In the genomic region with DNA sequence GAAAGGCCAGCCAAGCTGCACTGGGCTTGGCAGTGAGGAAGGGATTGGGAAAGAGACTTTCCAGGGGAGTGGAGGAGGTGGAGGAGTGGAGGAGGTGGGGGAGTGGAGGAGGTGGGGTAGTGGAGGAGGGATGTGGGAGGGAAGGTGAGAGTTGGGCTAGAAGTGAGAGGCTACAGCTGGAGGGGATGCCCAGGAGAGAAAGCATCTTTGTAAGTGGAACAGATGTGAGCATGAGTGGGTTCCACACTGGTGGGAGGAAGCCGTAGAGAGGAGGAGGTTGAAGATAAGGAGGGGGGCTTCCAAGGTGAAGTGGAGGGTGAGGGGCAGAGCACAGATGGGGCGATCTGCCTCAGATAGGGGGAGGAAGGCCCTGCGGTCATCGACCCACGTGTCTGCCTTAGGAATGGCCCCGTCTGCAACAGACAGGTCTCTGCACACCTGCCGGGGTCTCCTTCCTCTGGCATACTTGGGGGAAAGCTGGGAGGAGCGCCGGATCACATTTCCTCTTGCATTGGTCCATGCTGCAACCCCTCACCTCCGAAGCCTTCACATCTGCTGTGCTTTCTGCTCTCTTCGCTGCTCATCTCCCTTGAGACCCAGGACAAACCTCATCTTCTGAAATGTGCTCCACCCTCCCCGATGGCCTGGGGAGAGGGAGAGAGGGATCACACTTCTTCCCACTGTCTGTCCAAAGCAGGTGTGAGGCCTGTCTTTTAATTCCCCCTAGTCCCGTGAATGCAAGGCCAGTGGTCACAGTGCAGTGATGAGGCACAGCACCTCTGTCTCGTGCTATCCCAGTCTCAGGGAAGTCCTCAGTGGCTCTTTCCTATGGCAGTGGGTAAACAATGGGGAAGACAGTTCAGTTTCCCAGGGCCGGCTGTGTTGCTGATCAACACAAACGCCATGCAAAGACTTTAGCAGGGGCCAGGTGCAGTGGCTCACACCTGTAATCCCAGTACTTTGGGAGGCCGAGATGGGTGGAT, we compare ENCODE assay signal across 12 cellular contexts. TPM values are rescaled to one million over a fixed set of nuclear protein-coding genes. Genes with fewer than 3 reads are reported as not detected.
A peak's percentile ranks its signal among the peaks of the same experiment; 100 is the strongest.
DNase-seq lines count a peak whose midpoint lies in the region; ATAC-seq, FAIRE-seq and TF ChIP-seq lines count a peak whose summit lies in the region.
"Had no signal": no experiment of that assay in that cellular context is flagged by ENCODE, and none has a peak within 500 bp of the region (broad histone marks: within the 10 kb centered on the region; RNA-seq: fewer than 3 reads in every experiment).

No MANE protein-coding gene starts in this region.

- H3K36me3 Mint-ChIP-seq in activated naive CD8-positive, alpha-beta T cell, result no peaks in the 10 kb centered on the region
- H3K36me3 Mint-ChIP-seq: brain had no signal

- peak; percentile 34 for DNase-seq in COLO668 (lab: John Stamatoyannopoulos, UW; ENCODE audit: unreplicated experiment)
- no peak for DNase-seq in GM18507 (ENCODE audit: extremely low spot score, insufficient read length, low read depth)
- DNase-seq in mucosa of descending colon, result no peak
- no peak for DNase-seq in activated CD4-positive, CD25-positive, alpha-beta regulatory T cell treated with anti-CD3 and anti-CD28 coated beads, Interleukin-2, amount 50 U/mL, for 72 hours
- DNase-seq: NCI-H1092 had no signal

- no peak overlapping the region for H3K4me3 Mint-ChIP-seq in activated naive CD8-positive, alpha-beta T cell
- H3K4me3 Mint-ChIP-seq: brain had no signal

- no peak overlapping the region for H3K4me3 ChIP-seq in mucosa of descending colon
- H3K4me3 ChIP-seq: skin epidermis, thoracic aorta had no signal

- H3K36me3 ChIP-seq in mucosa of descending colon (ENCODE audit: low read depth), result no peaks in the 10 kb centered on the region
- H3K36me3 ChIP-seq: thoracic aorta had no signal

- FAIRE-seq in GM18507 (lab: Jason Lieb, UNC), result peak; percentile 31
- FAIRE-seq: TTC549 had no signal

- ATAC-seq in mucosa of descending colon (peak; percentile 55), HG03139 (IDR thresholded peaks at IDR 0.05; ENCODE audit: unreplicated experiment) (no peak), HG03521 (IDR thresholded peaks at IDR 0.05; ENCODE audit: unreplicated experiment) (no peak)

- TF ChIP-seq CTCF in mucosa of descending colon (IDR thresholded peaks at IDR 0.05), result no peak

- no peaks in the 10 kb centered on the region for H3K4me1 ChIP-seq in mucosa of descending colon (ENCODE audit: low read depth)

- peaks cover 33% of the 10 kb centered on the region for H3K4me1 Mint-ChIP-seq in activated naive CD8-positive, alpha-beta T cell (ENCODE audit: low read depth)

- no peaks in the 10 kb centered on the region for H3K9me3 Mint-ChIP-seq in activated naive CD8-positive, alpha-beta T cell (ENCODE audit: low read depth)

- H3K27me3 Mint-ChIP-seq in activated naive CD8-positive, alpha-beta T cell, result no peaks in the 10 kb centered on the region

- intact Hi-C loops in mucosa of descending colon (cut with DNase I, micrococcal nuclease), result no loop called here

- H3K9me3 ChIP-seq in mucosa of descending colon, result no peaks in the 10 kb centered on the region
- H3K9me3 ChIP-seq: thoracic aorta had no signal

- peak overlapping the region; percentile 85 for H3K27ac Mint-ChIP-seq in activated naive CD8-positive, alpha-beta T cell
- H3K27ac Mint-ChIP-seq: brain had no signal

RNA-seq across cellular contexts. Expression of a gene that starts 48.6 kb away (rescaled TPM):
- 10 to 100 TPM; 55.0 to 69.6 (median 68.0) TPM for total RNA-seq in mucosa of descending colon
